ENCODE assay signal across 9 cellular contexts in the genomic region with DNA sequence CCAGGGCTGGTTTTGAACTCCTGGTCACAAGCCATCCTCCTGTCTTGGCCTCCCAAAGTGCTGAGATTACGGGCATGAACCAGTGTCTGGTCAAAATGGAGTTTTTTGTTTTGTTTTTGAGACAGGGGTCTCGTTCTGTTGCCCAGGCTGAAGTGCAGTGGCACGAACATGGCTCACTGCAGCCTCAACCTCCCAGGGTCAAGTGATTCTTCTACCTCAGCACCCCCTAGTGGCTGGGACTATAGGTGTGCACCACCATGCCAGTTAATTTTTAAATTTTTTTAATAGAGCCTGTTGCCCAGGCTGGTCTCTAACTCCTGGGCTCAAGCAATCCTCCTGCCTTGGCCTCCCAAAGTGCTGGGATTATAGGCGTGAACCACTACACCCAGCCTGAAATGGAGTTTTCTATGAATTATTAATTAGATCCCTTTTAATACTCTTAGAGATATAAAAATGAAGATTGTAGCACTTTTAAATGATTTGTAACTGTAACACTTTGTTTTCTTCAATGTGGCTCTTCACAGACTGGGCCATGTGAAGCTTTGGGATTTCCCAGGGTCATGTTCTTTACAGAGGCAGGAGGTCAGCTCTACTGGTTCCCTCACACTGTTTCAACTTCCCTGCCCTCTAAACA. TPM values are rescaled to one million over a fixed set of nuclear protein-coding genes. Genes with fewer than 3 reads are reported as not detected.
DNase-seq lines count a peak whose midpoint lies in the region; ATAC-seq and TF ChIP-seq lines count a peak whose summit lies in the region.
"Had no signal": no experiment of that assay in that cellular context is flagged by ENCODE, and none has a peak within 500 bp of the region (broad histone marks: within the 10 kb centered on the region; RNA-seq: fewer than 3 reads in every experiment).

No MANE protein-coding gene starts in this region.

- H3K36me3 ChIP-seq in osteoblast (ENCODE audit: insufficient read depth, low read length), result no peaks in the 10 kb centered on the region
- H3K36me3 ChIP-seq: SJSA1 had no signal

- no peaks in the 10 kb centered on the region for H3K27me3 ChIP-seq in osteoblast (ENCODE audit: insufficient read depth, low read length)
- H3K27me3 ChIP-seq: SJSA1 had no signal

- ATAC-seq in HG03457 (IDR thresholded peaks at IDR 0.05; ENCODE audit: unreplicated experiment), result no peak

- H2AFZ ChIP-seq in osteoblast (ENCODE audit: low read length), result no peak overlapping the region

- peak; percentile 30 for DNase-seq in GDM1 (lab: John Stamatoyannopoulos, UW)
- DNase-seq in LNCaP clone FGC (ENCODE audit: low read depth), result no peak
- peak; percentile 30 for DNase-seq in cerebellar cortex (ENCODE audit: low spot score)
- DNase-seq in osteoblast (ENCODE audit: insufficient read length, low spot score, missing footprints), result no peak
- no peak for DNase-seq in epidermal melanocyte (ENCODE audit: insufficient read length, low spot score)
- no peak for DNase-seq in T1000 (lab: John Stamatoyannopoulos, UW)
- DNase-seq in stimulated activated naive CD4-positive, alpha-beta T cell (lab: John Stamatoyannopoulos, UW), result no peak

- no peak overlapping the region for H3K4me3 ChIP-seq in LNCaP clone FGC (ENCODE audit: low read depth, low read length)
- peak overlapping the region; percentile 13 for H3K4me3 ChIP-seq in osteoblast (ENCODE audit: insufficient read depth, low read length)
- H3K4me3 ChIP-seq: SJSA1 had no signal

- peaks cover 31% of the 10 kb centered on the region for H3K4me1 ChIP-seq in osteoblast (ENCODE audit: insufficient read depth, low read length)

- TF ChIP-seq CTCF in LNCaP clone FGC (IDR thresholded peaks at IDR 0.05; ENCODE audit: control insufficient read depth, extremely low read depth, insufficient read depth) (peak; percentile 38), osteoblast (IDR thresholded peaks at IDR 0.05; ENCODE audit: extremely low read depth, low read depth, low read length) (peak; percentile 72)

- peak overlapping the region; percentile 93 for H3K27ac ChIP-seq in osteoblast (ENCODE audit: low read depth, low read length)
- H3K27ac ChIP-seq: SJSA1 had no signal

- H3K79me2 ChIP-seq in osteoblast (ENCODE audit: insufficient read depth, low read length), result peaks cover 4% of the 10 kb centered on the region

- peak overlapping the region; percentile 74 for H3K4me2 ChIP-seq in osteoblast (ENCODE audit: insufficient read depth, low read length)

- no peaks in the 10 kb centered on the region for H4K20me1 ChIP-seq in osteoblast (ENCODE audit: insufficient read depth, low read length)

- H3K9me3 ChIP-seq in osteoblast (ENCODE audit: low read depth, low read length), result no peaks in the 10 kb centered on the region
- H3K9me3 ChIP-seq: SJSA1 had no signal

RNA-seq across cellular contexts. Expression of gene SPARC, which starts 32.6 kb away (rescaled TPM):
- 4,046 and 4,600 TPM in 2 replicates for total RNA-seq in osteoblast

RNA-seq across cellular contexts. Expression of gene ATOX1, which starts 39.1 kb away (rescaled TPM):
- 52.8 and 54.2 TPM in 2 replicates for total RNA-seq in osteoblast

RNA-seq across cellular contexts. Expression of gene G3BP1, which starts 52.4 kb away (rescaled TPM):
- 121 and 145 TPM in 2 replicates for total RNA-seq in osteoblast

Comparison
In these comparisons a context has a peak if more than half of its experiments do, and no peak if none do; other contexts are left out.
1. DNase-seq: peak in GDM1 (single experiment) and cerebellar cortex (single experiment); none in LNCaP clone FGC (single experiment), osteoblast (single experiment), epidermal melanocyte (single experiment), T1000 (single experiment) and stimulated activated naive CD4-positive, alpha-beta T cell (0 of 6).